15 cellular contexts compared by ENCODE assay signal in the genomic region with DNA sequence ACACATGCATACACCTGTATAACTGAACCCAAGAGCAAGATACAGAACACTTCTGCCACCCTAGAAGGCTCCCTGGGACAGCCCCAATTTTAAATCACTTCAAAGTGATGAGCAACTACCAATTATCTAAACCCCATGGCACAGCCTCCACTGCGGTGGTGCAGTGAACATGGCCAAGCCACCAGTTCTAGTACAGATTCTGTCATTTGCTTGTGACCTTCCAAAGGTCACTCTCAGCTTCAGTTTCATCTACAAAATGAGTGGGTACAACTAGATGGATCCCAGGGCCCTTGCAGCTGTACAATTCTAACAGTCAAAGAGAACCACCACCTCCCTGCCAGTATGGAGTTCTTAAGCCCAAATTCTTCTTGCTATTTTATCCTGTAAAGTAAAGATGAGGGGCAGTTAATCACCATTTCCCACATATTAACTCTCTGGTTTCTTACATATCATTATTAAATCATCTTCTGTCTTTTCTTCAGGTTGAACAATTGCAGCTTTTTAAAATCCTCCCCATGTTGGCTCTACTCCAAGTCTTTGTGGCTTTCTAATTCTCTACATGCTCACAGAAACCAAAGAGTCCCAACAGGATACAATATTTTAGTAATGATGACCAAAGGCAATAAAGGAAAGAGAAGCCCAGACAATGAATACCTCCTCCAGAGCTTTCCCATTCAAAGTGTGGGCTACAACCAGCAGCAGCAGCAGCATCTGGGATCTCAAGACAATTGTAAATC. TPM values are rescaled to one million over a fixed set of nuclear protein-coding genes. Genes with fewer than 3 reads are reported as not detected.
DNase-seq lines count a peak whose midpoint lies in the region; ATAC-seq and TF ChIP-seq lines count a peak whose summit lies in the region.
"Had no signal": no experiment of that assay in that cellular context is flagged by ENCODE, and none has a peak within 500 bp of the region (broad histone marks: within the 10 kb centered on the region; RNA-seq: fewer than 3 reads in every experiment).

No MANE protein-coding gene starts in this region.

- H3K9ac ChIP-seq in HUES64 (ENCODE audit: low read depth, low read length) (no peak overlapping the region), adipocyte (ENCODE audit: low read length) (no peak overlapping the region), iPS-20b (ENCODE audit: low read depth, low read length) (peak overlapping the region; percentile 37; the same call in 1 of the 2 replicates)

- H3K4me3 ChIP-seq in HUES64 (ENCODE audit: low read length) (no peak overlapping the region), adipocyte (ENCODE audit: low read length) (no peak overlapping the region), iPS-20b (ENCODE audit: low read length) (peak overlapping the region; percentile 37; the same call in 1 of the 2 replicates)
- H3K4me3 ChIP-seq: tibial nerve had no signal

- no peaks in the 10 kb centered on the region for H3K9me3 Mint-ChIP-seq in HFFc6
- H3K9me3 Mint-ChIP-seq: activated naive CD8-positive, alpha-beta T cell treated with anti-CD3 and anti-CD28 coated beads, Interleukin-2, amount 10 ng/mL, durations not matched to agents 7 days and 5 days; stimulated activated effector memory CD8-positive, alpha-beta T cell treated with anti-CD3 and anti-CD28 coated beads, Interleukin-12 subunit alpha, Interleukin-12 subunit beta, amount 100 ng/mL, for 72 hours; T-cell had no signal

- no peak overlapping the region for H3K27ac Mint-ChIP-seq in HFFc6
- H3K27ac Mint-ChIP-seq: activated naive CD8-positive, alpha-beta T cell treated with anti-CD3 and anti-CD28 coated beads, Interleukin-2, amount 10 ng/mL, durations not matched to agents 7 days and 5 days; activated T-cell treated with anti-CD3 and anti-CD28 coated beads, Interleukin-2, amount 50 U/mL, for 72 hours; stimulated activated effector memory CD8-positive, alpha-beta T cell treated with anti-CD3 and anti-CD28 coated beads, Interleukin-12 subunit alpha, Interleukin-12 subunit beta, amount 100 ng/mL, for 72 hours; T-cell had no signal

- H3K27me3 ChIP-seq in HUES64 (ENCODE audit: insufficient read depth, low read length) (no peaks in the 10 kb centered on the region), adipocyte (replicated peaks; ENCODE audit: control insufficient read depth, insufficient read depth, low read length) (peaks cover 24% of the 10 kb centered on the region), iPS-20b (ENCODE audit: insufficient read depth, low read length) (no peaks in the 10 kb centered on the region)
- H3K27me3 ChIP-seq: tibial nerve had no signal

- H3K4me3 Mint-ChIP-seq in HFFc6 = no peak overlapping the region
- H3K4me3 Mint-ChIP-seq: activated naive CD8-positive, alpha-beta T cell treated with anti-CD3 and anti-CD28 coated beads, Interleukin-2, amount 10 ng/mL, durations not matched to agents 7 days and 5 days; activated T-cell treated with anti-CD3 and anti-CD28 coated beads, Interleukin-2, amount 50 U/mL, for 72 hours; stimulated activated effector memory CD8-positive, alpha-beta T cell treated with anti-CD3 and anti-CD28 coated beads, Interleukin-12 subunit alpha, Interleukin-12 subunit beta, amount 100 ng/mL, for 72 hours; T-cell had no signal

- H3K9me3 ChIP-seq in HUES64 (ENCODE audit: insufficient read depth, low read depth, low read length) (no peaks in the 10 kb centered on the region), adipocyte (ENCODE audit: control insufficient read depth, low read length) (no peaks in the 10 kb centered on the region), iPS-20b (ENCODE audit: insufficient read depth, low read depth, low read length) (no peaks in the 10 kb centered on the region)
- H3K9me3 ChIP-seq: tibial nerve had no signal

- H3K4me1 ChIP-seq in HUES64 (ENCODE audit: insufficient read depth, low read length) (peaks cover 16% of the 10 kb centered on the region; the same call in 1 of the 2 replicates), adipocyte (ENCODE audit: control insufficient read depth, insufficient read depth, low read length) (no peaks in the 10 kb centered on the region), iPS-20b (ENCODE audit: insufficient read depth, low read length) (peaks cover 21% of the 10 kb centered on the region)
- H3K4me1 ChIP-seq: tibial nerve had no signal

- TF ChIP-seq CTCF in HFFc6 (IDR thresholded peaks at IDR 0.05) = no peak

- peak; percentile 67 for ATAC-seq in GM19463 (IDR thresholded peaks at IDR 0.05; ENCODE audit: unreplicated experiment)
- ATAC-seq in GM21360 (IDR thresholded peaks at IDR 0.05; ENCODE audit: unreplicated experiment) = no peak
- no peak for ATAC-seq in HG02840 (IDR thresholded peaks at IDR 0.05; ENCODE audit: low FRiP score, unreplicated experiment)
- ATAC-seq: activated T-cell treated with anti-CD3 and anti-CD28 coated beads, Interleukin-2, amount 50 U/mL, for 72 hours; stimulated activated effector memory CD8-positive, alpha-beta T cell treated with anti-CD3 and anti-CD28 coated beads, Interleukin-12 subunit alpha, Interleukin-12 subunit beta, amount 100 ng/mL, for 72 hours; T-cell had no signal

- H3K27ac ChIP-seq in HUES64 (ENCODE audit: low read depth, low read length) = peak overlapping the region; percentile 67; the same call in 1 of the 2 replicates
- no peak overlapping the region for H3K27ac ChIP-seq in iPS-20b (ENCODE audit: low read length)
- H3K27ac ChIP-seq: tibial nerve had no signal

- no peaks in the 10 kb centered on the region; the same call in 1 of the 2 replicates for H3K27me3 Mint-ChIP-seq in HFFc6 (ENCODE audit: insufficient read depth)

- H3K36me3 ChIP-seq in HUES64 (ENCODE audit: insufficient read depth, low read length) = no peaks in the 10 kb centered on the region
- H3K36me3 ChIP-seq in adipocyte (ENCODE audit: control insufficient read depth, insufficient read depth, low read length, severe bottlenecking) = no peaks in the 10 kb centered on the region
- no peaks in the 10 kb centered on the region for H3K36me3 ChIP-seq in iPS-20b (ENCODE audit: insufficient read depth, low read depth, low read length)
- H3K36me3 ChIP-seq: tibial nerve had no signal

- H3K36me3 Mint-ChIP-seq in HFFc6 (ENCODE audit: low read depth) = no peaks in the 10 kb centered on the region
- H3K36me3 Mint-ChIP-seq: activated naive CD8-positive, alpha-beta T cell treated with anti-CD3 and anti-CD28 coated beads, Interleukin-2, amount 10 ng/mL, durations not matched to agents 7 days and 5 days; stimulated activated effector memory CD8-positive, alpha-beta T cell treated with anti-CD3 and anti-CD28 coated beads, Interleukin-12 subunit alpha, Interleukin-12 subunit beta, amount 100 ng/mL, for 72 hours; T-cell had no signal

- peak; percentile 9 for DNase-seq in adipocyte (ENCODE audit: low read depth)
- no peak for DNase-seq in HFFc6
- DNase-seq: activated CD4-positive, alpha-beta T cell treated with anti-CD3 and anti-CD28 coated beads, Interleukin-2, amount 50 U/mL, for 48 hours; activated naive CD8-positive, alpha-beta T cell treated with anti-CD3 and anti-CD28 coated beads, Interleukin-2, amount 10 ng/mL, durations not matched to agents 7 days and 5 days; activated T-cell treated with anti-CD3 and anti-CD28 coated beads, Interleukin-2, amount 50 U/mL, for 72 hours; NCI-H1092; stimulated activated CD4-positive, alpha-beta T cell treated with anti-CD3 and anti-CD28 coated beads, Interleukin-12 subunit alpha, Interleukin-12 subunit beta, amount 100 ng/mL, for 4 hours; T-cell had no signal

- no peaks in the 10 kb centered on the region for H3K4me1 Mint-ChIP-seq in HFFc6 (ENCODE audit: low read depth)
- H3K4me1 Mint-ChIP-seq: activated naive CD8-positive, alpha-beta T cell treated with anti-CD3 and anti-CD28 coated beads, Interleukin-2, amount 10 ng/mL, durations not matched to agents 7 days and 5 days; stimulated activated effector memory CD8-positive, alpha-beta T cell treated with anti-CD3 and anti-CD28 coated beads, Interleukin-12 subunit alpha, Interleukin-12 subunit beta, amount 100 ng/mL, for 72 hours had no signal

- WGBS in HUES64 = 88% methylated on average over 1 of the region's 1 CpG

RNA-seq across cellular contexts. Expression of a gene that starts 39.0 kb away (rescaled TPM):
- polyA plus RNA-seq in HUES64 (2013, experiment 1 of 2) = 54.2 TPM
- 59.3 TPM for polyA plus RNA-seq in HUES64 (2013, experiment 2 of 2)
- total RNA-seq in HFFc6 (2021; fragmentation: NEBNext Ultra II Directional; extraction: Animal tissue kit (Norgen Biotek cat#: 25700)) = not detected
- total RNA-seq: activated naive CD8-positive, alpha-beta T cell treated with anti-CD3 and anti-CD28 coated beads, Interleukin-2, amount 10 ng/mL, durations not matched to agents 7 days and 5 days; activated T-cell treated with anti-CD3 and anti-CD28 coated beads, Interleukin-2, amount 50 U/mL, for 72 hours had no signal
